Comparison of ENCODE assay signal across 9 cellular contexts in the genomic region with DNA sequence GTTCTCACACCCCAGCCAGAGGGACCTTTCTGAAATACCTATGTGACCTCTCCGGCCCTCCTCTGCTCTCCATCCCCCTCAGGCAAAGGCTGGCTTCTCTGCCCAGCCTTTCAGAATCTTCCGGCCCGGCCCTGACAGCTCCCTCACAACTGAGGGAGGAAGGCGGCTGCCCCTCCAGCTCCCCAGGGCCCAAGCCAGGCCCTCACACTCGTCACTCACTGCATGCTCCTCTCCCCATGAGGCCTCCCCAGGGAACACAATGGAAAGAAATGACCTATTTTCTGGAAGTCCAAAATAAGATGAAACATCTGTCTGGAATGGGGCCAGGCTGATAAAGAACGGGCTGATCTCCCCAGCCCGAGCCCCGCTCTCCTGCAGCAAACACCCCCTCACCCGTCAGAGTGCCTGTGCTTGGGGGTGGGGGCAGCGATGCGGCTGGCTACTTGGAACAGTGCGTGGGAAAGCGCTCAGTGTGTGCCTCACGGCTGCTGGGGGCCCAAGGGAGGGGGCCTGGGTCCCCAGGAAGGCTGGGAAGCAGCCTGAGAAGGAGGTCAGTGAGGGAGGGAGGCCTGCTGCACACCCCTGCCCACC. TPM values are rescaled to one million over a fixed set of nuclear protein-coding genes. Genes with fewer than 3 reads are reported as not detected.
DNase-seq lines count a peak whose midpoint lies in the region; ATAC-seq and TF ChIP-seq lines count a peak whose summit lies in the region.
"Had no signal": no experiment of that assay in that cellular context is flagged by ENCODE, and none has a peak within 500 bp of the region (broad histone marks: within the 10 kb centered on the region; RNA-seq: fewer than 3 reads in every experiment).

No MANE protein-coding gene starts in this region.

- DNase-seq in SJCRH30: peak; percentile 39 to 45
- peak; percentile 97 for DNase-seq in fibroblast of gingiva (ENCODE audit: low read depth)
- DNase-seq in natural killer cell: no peak
- DNase-seq in upper lobe of right lung: no peak
- no peak for DNase-seq in DMS 273 (lab: John Stamatoyannopoulos, UW; ENCODE audit: unreplicated experiment)
- no peak for DNase-seq in T-helper 1 cell
- DNase-seq in middle frontal gyrus (ENCODE audit: extremely low spot score, low spot score): no peak
- DNase-seq: SHP77 had no signal

- peak overlapping the region; percentile 21 to 82 for H3K27ac Mint-ChIP-seq in natural killer cell

- H3K4me1 ChIP-seq in SJCRH30 (peaks cover 55% of the 10 kb centered on the region), upper lobe of right lung (peaks cover 46% of the 10 kb centered on the region)

- intact Hi-C loops in natural killer cell (cut with micrococcal nuclease) (no loop called here), upper lobe of right lung (cut with DNase I) (no loop called here)

- H3K9me3 ChIP-seq in SJCRH30 (replicated peaks): no peaks in the 10 kb centered on the region
- no peaks in the 10 kb centered on the region for H3K9me3 ChIP-seq in upper lobe of right lung

- no peaks in the 10 kb centered on the region for H3K27me3 ChIP-seq in SJCRH30
- no peaks in the 10 kb centered on the region for H3K27me3 ChIP-seq in upper lobe of right lung

- peaks cover 0 to 4% of the 10 kb centered on the region in 2 donors for H3K27me3 Mint-ChIP-seq in natural killer cell (ENCODE audit: low read depth in 2 of 2)

- TF ChIP-seq CTCF in natural killer cell (IDR thresholded peaks at IDR 0.05): no peak
- TF ChIP-seq CTCF in upper lobe of right lung (IDR thresholded peaks at IDR 0.05): no peak

- H3K9me3 Mint-ChIP-seq in natural killer cell: no peaks in the 10 kb centered on the region

- H3K36me3 ChIP-seq in SJCRH30 (no peaks in the 10 kb centered on the region), upper lobe of right lung (no peaks in the 10 kb centered on the region)

- H3K36me3 Mint-ChIP-seq in natural killer cell: no peaks in the 10 kb centered on the region

- ATAC-seq in natural killer cell (no peak), upper lobe of right lung (peak; percentile 25), GM19328 (IDR thresholded peaks at IDR 0.05; ENCODE audit: unreplicated experiment) (no peak)

- H3K4me3 Mint-ChIP-seq in natural killer cell: peak overlapping the region; percentile 13

- H3K4me3 ChIP-seq in SJCRH30 (peak overlapping the region; percentile 18), upper lobe of right lung (peak overlapping the region; percentile 16)

- H3K4me1 Mint-ChIP-seq in natural killer cell: peaks cover 54 to 70% of the 10 kb centered on the region in 2 donors

- peak overlapping the region; percentile 82 for H3K27ac ChIP-seq in SJCRH30
- peak overlapping the region; percentile 78 for H3K27ac ChIP-seq in upper lobe of right lung

RNA-seq across cellular contexts. Expression of gene PDGFRB, which starts 11.3 kb away (rescaled TPM):
- 4.7 and 7.2 TPM in 2 replicates for total RNA-seq in SJCRH30 (2014; rRNA removed; shearing (Covaris generic))
- total RNA-seq in natural killer cell: 10 to 100 TPM; 44.8 to 93.1 (median 61.6) TPM
- 120 TPM for total RNA-seq in upper lobe of right lung

RNA-seq across cellular contexts. Expression of gene CDX1, which starts 22.3 kb away (rescaled TPM):
- total RNA-seq in SJCRH30 (2014; rRNA removed; shearing (Covaris generic)): not detected in 2 replicates
- total RNA-seq in natural killer cell (not detected), upper lobe of right lung (not detected)

RNA-seq across cellular contexts. Expression of gene SLC6A7, which starts 45.6 kb away (rescaled TPM):
- not detected in 2 replicates for total RNA-seq in SJCRH30 (2014; rRNA removed; shearing (Covaris generic))
- total RNA-seq in natural killer cell: not detected
- total RNA-seq in upper lobe of right lung: not detected

RNA-seq across cellular contexts. Expression of gene CSF1R, which starts 58.0 kb away (rescaled TPM):
- total RNA-seq in SJCRH30 (2014; rRNA removed; shearing (Covaris generic)): 0.06 and 0.13 TPM in 2 replicates
- total RNA-seq in natural killer cell (10 to 100 TPM in 1 of 3 donors, 1 to 10 TPM in 2; 4.9 to 39.0 (median 7.8) TPM), upper lobe of right lung (48.7 TPM)

Comparison
In these comparisons a context has a peak if more than half of its experiments do, and no peak if none do; other contexts are left out.
1. DNase-seq: peak in SJCRH30 (2 of 2) and fibroblast of gingiva (single experiment); none in natural killer cell (single experiment), upper lobe of right lung (single experiment), DMS 273 (single experiment), T-helper 1 cell (0 of 5) and middle frontal gyrus (single experiment).